Comparison of ENCODE assay signal across 4 cellular contexts in the genomic region with DNA sequence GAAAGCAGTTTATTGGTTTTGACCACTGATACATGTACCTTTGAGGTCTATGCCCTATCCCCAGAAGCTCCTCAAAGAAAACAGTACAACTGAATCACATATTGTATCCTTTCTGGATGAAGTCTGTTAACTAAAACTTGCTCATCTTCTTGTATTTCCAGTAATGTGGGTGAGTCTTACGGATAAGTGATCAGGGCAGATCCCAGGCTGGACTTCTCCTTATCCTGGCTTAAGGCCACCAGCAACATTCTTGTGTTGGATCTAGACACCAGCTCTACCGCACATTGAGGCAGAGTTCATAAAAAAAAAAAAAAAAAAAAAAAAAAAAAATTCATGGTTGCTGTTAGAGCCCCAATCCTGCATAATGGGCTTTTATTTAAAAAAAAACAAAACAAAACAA.
"Had no signal": no experiment of that assay in that cellular context is flagged by ENCODE, and none has a peak within 500 bp of the region (broad histone marks: within the 10 kb centered on the region; RNA-seq: fewer than 3 reads in every experiment).

No MANE protein-coding gene starts in this region.

- H2AFZ ChIP-seq: GM23338 had no signal

- DNase-seq: H9, HCEC 1CT, KBM-7 had no signal

- H3K4me3 ChIP-seq: GM23338 had no signal

- ATAC-seq: GM23338 had no signal

- H3K4me2 ChIP-seq: GM23338 had no signal
